28 cellular contexts compared by ENCODE assay signal in genomic region chr1:12397426-12398134, GRCh38.
DNase-seq lines count a peak whose midpoint lies in the region; ATAC-seq, FAIRE-seq and TF ChIP-seq lines count a peak whose summit lies in the region.
"Had no signal": no experiment of that assay in that cellular context is flagged by ENCODE, and none has a peak within 500 bp of the region (broad histone marks: within the 10 kb centered on the region; RNA-seq: fewer than 3 reads in every experiment).

No MANE protein-coding gene starts in this region.

- H3K9me3 ChIP-seq in CD4-positive, alpha-beta memory T cell (ENCODE audit: control insufficient read depth in 1 of 2, low read length in 2 of 2) = no peaks in the 10 kb centered on the region
- H3K9me3 ChIP-seq in astrocyte (ENCODE audit: insufficient read depth, low read depth, low read length) = no peaks in the 10 kb centered on the region
- H3K9me3 ChIP-seq: lower lobe of right lung, upper lobe of left lung had no signal

- no peak for TF ChIP-seq CTCF in astrocyte (IDR thresholded peaks at IDR 0.05; ENCODE audit: insufficient read depth, low read depth, low read length)
- TF ChIP-seq CTCF in nephron (IDR thresholded peaks at IDR 0.05; ENCODE audit: unreplicated experiment in 3 of 3) = no peak

- H3K4me3 ChIP-seq in CD4-positive, alpha-beta memory T cell (ENCODE audit: low read length in 2 of 2) = no peak overlapping the region
- no peak overlapping the region for H3K4me3 ChIP-seq in astrocyte (ENCODE audit: insufficient read depth, low read depth, low read length)
- H3K4me3 ChIP-seq: A549, lower lobe of right lung, skin epidermis, upper lobe of left lung had no signal

- no peak for DNase-seq in activated CD8-positive, alpha-beta memory T cell treated with anti-CD3 and anti-CD28 coated beads, Interleukin-2, amount 10 ng/mL, durations not matched to agents 7 days and 5 days
- no peak for DNase-seq in activated CD8-positive, alpha-beta memory T cell treated with anti-CD3 and anti-CD28 coated beads, Interleukin-2, amount 50 U/mL, for 48 hours
- no peak for DNase-seq in CD4-positive, alpha-beta memory T cell
- DNase-seq in astrocyte (ENCODE audit: low read depth) (peak; percentile 63), ACHN (no peak)
- no peak for DNase-seq in stimulated activated naive CD4-positive, alpha-beta T cell treated with Interleukin-2 at 50 U/mL for 16 hours (lab: John Stamatoyannopoulos, UW)
- DNase-seq: activated CD4-positive, alpha-beta T cell treated with anti-CD3 and anti-CD28 coated beads for 48 hours; activated effector memory CD4-positive, alpha-beta T cell treated with anti-CD3 and anti-CD28 coated beads, Interleukin-2, amount 50 U/mL, for 16 hours; aorta; central memory CD4-positive, alpha-beta T cell; lower lobe of right lung; NCI-H1092; NCI-H187; NCI-H2171 treated with DMSO at 0.1 percent for 48 hours; NCI-H526; substantia nigra; upper lobe of left lung had no signal

- no peak overlapping the region for H3K4me3 Mint-ChIP-seq in activated CD8-positive, alpha-beta memory T cell treated with anti-CD3 and anti-CD28 coated beads, Interleukin-2, amount 10 ng/mL, durations not matched to agents 7 days and 5 days
- peak overlapping the region in 5 of 8 donors; percentile 5 to 56 (median 8) for H3K4me3 Mint-ChIP-seq in CD4-positive, alpha-beta memory T cell
- H3K4me3 Mint-ChIP-seq in astrocyte (ENCODE audit: unreplicated experiment) = no peak overlapping the region
- H3K4me3 Mint-ChIP-seq in nephron = peak overlapping the region in 1 of 3 experiments; percentile 0
- H3K4me3 Mint-ChIP-seq: B cell had no signal

- H3K36me3 Mint-ChIP-seq in activated CD8-positive, alpha-beta memory T cell treated with anti-CD3 and anti-CD28 coated beads, Interleukin-2, amount 10 ng/mL, durations not matched to agents 7 days and 5 days = peaks cover 18% of the 10 kb centered on the region
- peaks cover 29 to 43% of the 10 kb centered on the region in 2 donors for H3K36me3 Mint-ChIP-seq in CD4-positive, alpha-beta memory T cell
- H3K36me3 Mint-ChIP-seq in astrocyte (ENCODE audit: low read depth, unreplicated experiment) (peaks cover 18% of the 10 kb centered on the region), nephron (ENCODE audit: low read depth) (peaks cover 43% of the 10 kb centered on the region)

- no peaks in the 10 kb centered on the region for H3K9me3 Mint-ChIP-seq in activated CD8-positive, alpha-beta memory T cell treated with anti-CD3 and anti-CD28 coated beads, Interleukin-2, amount 10 ng/mL, durations not matched to agents 7 days and 5 days (ENCODE audit: low read depth)
- no peaks in the 10 kb centered on the region for H3K9me3 Mint-ChIP-seq in CD4-positive, alpha-beta memory T cell
- H3K9me3 Mint-ChIP-seq in astrocyte (ENCODE audit: unreplicated experiment) (peaks cover 2% of the 10 kb centered on the region), nephron (no peaks in the 10 kb centered on the region)

- no peaks in the 10 kb centered on the region for H4K20me1 ChIP-seq in astrocyte (ENCODE audit: insufficient read depth, low read length)

- ATAC-seq in activated CD8-positive, alpha-beta memory T cell treated with anti-CD3 and anti-CD28 coated beads, Interleukin-2, amount 10 ng/mL, durations not matched to agents 7 days and 5 days = peak; percentile 39
- ATAC-seq in HG03095 (IDR thresholded peaks at IDR 0.05; ENCODE audit: unreplicated experiment) = no peak
- ATAC-seq: A549, lower lobe of right lung, Panc1 had no signal

- H3K4me1 Mint-ChIP-seq in activated CD8-positive, alpha-beta memory T cell treated with anti-CD3 and anti-CD28 coated beads, Interleukin-2, amount 10 ng/mL, durations not matched to agents 7 days and 5 days = peaks cover 15% of the 10 kb centered on the region
- H3K4me1 Mint-ChIP-seq in CD4-positive, alpha-beta memory T cell = peaks cover 14 to 33% (median 16%) of the 10 kb centered on the region in 4 donors
- H3K4me1 Mint-ChIP-seq in astrocyte (ENCODE audit: low read depth, unreplicated experiment) = no peaks in the 10 kb centered on the region
- H3K4me1 Mint-ChIP-seq in nephron = peaks cover 44% of the 10 kb centered on the region
- H3K4me1 Mint-ChIP-seq: B cell had no signal

- POLR2A ChIA-PET in CD4-positive, alpha-beta memory T cell (lab: Charles Lee; ENCODE audit: partially characterized antibody) = interaction anchor here (0.7 to 1.1 kb wide), 2 partner anchors 12 to 221 kb away, joined by 4 read pairs; no protein-coding TSS in a partner anchor

- no peaks in the 10 kb centered on the region for H3K27me3 ChIP-seq in CD4-positive, alpha-beta memory T cell (ENCODE audit: insufficient read depth, low read length)
- no peaks in the 10 kb centered on the region for H3K27me3 ChIP-seq in astrocyte (ENCODE audit: insufficient read depth, low read length)
- H3K27me3 ChIP-seq: upper lobe of left lung had no signal

- H2AFZ ChIP-seq in astrocyte (ENCODE audit: low read depth, low read length) = no peak overlapping the region

- H3K27ac Mint-ChIP-seq in activated CD8-positive, alpha-beta memory T cell treated with anti-CD3 and anti-CD28 coated beads, Interleukin-2, amount 10 ng/mL, durations not matched to agents 7 days and 5 days = peak overlapping the region; percentile 5
- peak overlapping the region in 6 of 7 donors; percentile 19 to 69 (median 50) for H3K27ac Mint-ChIP-seq in CD4-positive, alpha-beta memory T cell
- H3K27ac Mint-ChIP-seq in astrocyte (ENCODE audit: unreplicated experiment) (no peak overlapping the region), nephron (peak overlapping the region; percentile 18 to 92 (median 89))
- H3K27ac Mint-ChIP-seq: B cell had no signal

- no peak overlapping the region for H3K27ac ChIP-seq in CD4-positive, alpha-beta memory T cell (ENCODE audit: low read depth, low read length)
- H3K27ac ChIP-seq in astrocyte (ENCODE audit: low read depth, low read length) = no peak overlapping the region
- H3K27ac ChIP-seq: A549, HL-60, lower lobe of right lung had no signal

- no peaks in the 10 kb centered on the region for H3K79me2 ChIP-seq in astrocyte (ENCODE audit: insufficient read depth, low read length)

- no peak overlapping the region for H3K9ac ChIP-seq in astrocyte (ENCODE audit: low read length)

- CTCF ChIA-PET in activated CD8-positive, alpha-beta memory T cell treated with anti-CD3 and anti-CD28 coated beads, Interleukin-2, amount 10 ng/mL, durations not matched to agents 7 days and 5 days (lab: Charles Lee) = no interaction called here
- CTCF ChIA-PET in CD4-positive, alpha-beta memory T cell (lab: Charles Lee; ENCODE audit: partially characterized antibody) = no interaction called here

- H3K4me2 ChIP-seq in astrocyte (ENCODE audit: low read length) = no peak overlapping the region
- H3K4me2 ChIP-seq: A549 had no signal

- peaks cover 21% of the 10 kb centered on the region for H3K36me3 ChIP-seq in CD4-positive, alpha-beta memory T cell (ENCODE audit: insufficient read depth, low read length)
- H3K36me3 ChIP-seq in astrocyte (ENCODE audit: insufficient read depth, low read length) = no peaks in the 10 kb centered on the region

- H3K4me1 ChIP-seq in CD4-positive, alpha-beta memory T cell (ENCODE audit: insufficient read depth, low read length) = peaks cover 18% of the 10 kb centered on the region
- no peaks in the 10 kb centered on the region for H3K4me1 ChIP-seq in astrocyte (ENCODE audit: insufficient read depth, low read length)

- no peaks in the 10 kb centered on the region for H3K27me3 Mint-ChIP-seq in activated CD8-positive, alpha-beta memory T cell treated with anti-CD3 and anti-CD28 coated beads, Interleukin-2, amount 10 ng/mL, durations not matched to agents 7 days and 5 days
- no peaks in the 10 kb centered on the region for H3K27me3 Mint-ChIP-seq in CD4-positive, alpha-beta memory T cell
- H3K27me3 Mint-ChIP-seq in astrocyte (ENCODE audit: low read depth, unreplicated experiment) = no peaks in the 10 kb centered on the region
- H3K27me3 Mint-ChIP-seq in nephron (ENCODE audit: low read depth) = no peaks in the 10 kb centered on the region
- H3K27me3 Mint-ChIP-seq: B cell had no signal

- intact Hi-C loops in CD4-positive, alpha-beta memory T cell (cut with micrococcal nuclease) = no loop called here

- in situ Hi-C loops in ACHN (cut with HindIII; ENCODE audit: low pct_ligation_motif_present, low pct_unique_long_range_greater_than_20kb, low sequenced_read_pairs) = no loop called here

- FAIRE-seq in astrocyte (lab: Jason Lieb, UNC) = no peak
- FAIRE-seq: A549, endometrium, GM12891, H54, keratinocyte had no signal

Comparison
In these comparisons a context has a peak if more than half of its experiments do, and no peak if none do; other contexts are left out.
1. H3K4me3 Mint-ChIP-seq: peak in CD4-positive, alpha-beta memory T cell (5 of 8); none in activated CD8-positive, alpha-beta memory T cell treated with anti-CD3 and anti-CD28 coated beads, Interleukin-2, amount 10 ng/mL, durations not matched to agents 7 days and 5 days (single experiment) and astrocyte (single experiment).